ENCODE assay signal across 1 cellular context in genomic region chr2:191126386-191126785, GRCh38.
TF ChIP-seq lines count a peak whose summit lies in the region.

No MANE protein-coding gene starts in this region.

TF ChIP-seq in GM12878, 131 proteins besides CTCF, POLR2A, EP300 and RAD21 (continued from another document):
- TF ChIP-seq MLLT1 (IDR thresholded peaks at IDR 0.05): no peak
- TF ChIP-seq NR2C2 (IDR thresholded peaks at IDR 0.05; ENCODE audit: borderline replicate concordance, control insufficient read depth, insufficient read length, low read depth): no peak
- no peak for TF ChIP-seq YBX1 (IDR thresholded peaks at IDR 0.05)
- no peak for TF ChIP-seq LARP7 (IDR thresholded peaks at IDR 0.05)
- no peak for TF ChIP-seq ZSCAN29 (IDR thresholded peaks at IDR 0.05)
- TF ChIP-seq PBX3 (IDR thresholded peaks at IDR 0.05; ENCODE audit: insufficient replicate concordance, low read depth, low read length): no peak
- TF ChIP-seq NRF1 (conservative IDR thresholded peaks at IDR 0.05; ENCODE audit: low read depth, low read length): no peak
- TF ChIP-seq NKRF (conservative IDR thresholded peaks at IDR 0.05): no peak
- no peak for TF ChIP-seq ZNF687 (IDR thresholded peaks at IDR 0.05)
- TF ChIP-seq SMC3 (IDR thresholded peaks at IDR 0.05; ENCODE audit: borderline replicate concordance, low read length): no peak
